1 cellular context compared by ENCODE assay signal in genomic region chr16:4693296-4693955, GRCh38.
TF ChIP-seq lines count a peak whose summit lies in the region.

Gene NUDT16L1, plus strand, starts transcription at chr16:4693562. Its CDS starts 165 bp downstream, at chr16:4693727.

TF ChIP-seq in HepG2, 621 proteins besides CTCF, POLR2A, EP300 and RAD21 (continued from another document and continues in another):
- TF ChIP-seq, protein P1, sequence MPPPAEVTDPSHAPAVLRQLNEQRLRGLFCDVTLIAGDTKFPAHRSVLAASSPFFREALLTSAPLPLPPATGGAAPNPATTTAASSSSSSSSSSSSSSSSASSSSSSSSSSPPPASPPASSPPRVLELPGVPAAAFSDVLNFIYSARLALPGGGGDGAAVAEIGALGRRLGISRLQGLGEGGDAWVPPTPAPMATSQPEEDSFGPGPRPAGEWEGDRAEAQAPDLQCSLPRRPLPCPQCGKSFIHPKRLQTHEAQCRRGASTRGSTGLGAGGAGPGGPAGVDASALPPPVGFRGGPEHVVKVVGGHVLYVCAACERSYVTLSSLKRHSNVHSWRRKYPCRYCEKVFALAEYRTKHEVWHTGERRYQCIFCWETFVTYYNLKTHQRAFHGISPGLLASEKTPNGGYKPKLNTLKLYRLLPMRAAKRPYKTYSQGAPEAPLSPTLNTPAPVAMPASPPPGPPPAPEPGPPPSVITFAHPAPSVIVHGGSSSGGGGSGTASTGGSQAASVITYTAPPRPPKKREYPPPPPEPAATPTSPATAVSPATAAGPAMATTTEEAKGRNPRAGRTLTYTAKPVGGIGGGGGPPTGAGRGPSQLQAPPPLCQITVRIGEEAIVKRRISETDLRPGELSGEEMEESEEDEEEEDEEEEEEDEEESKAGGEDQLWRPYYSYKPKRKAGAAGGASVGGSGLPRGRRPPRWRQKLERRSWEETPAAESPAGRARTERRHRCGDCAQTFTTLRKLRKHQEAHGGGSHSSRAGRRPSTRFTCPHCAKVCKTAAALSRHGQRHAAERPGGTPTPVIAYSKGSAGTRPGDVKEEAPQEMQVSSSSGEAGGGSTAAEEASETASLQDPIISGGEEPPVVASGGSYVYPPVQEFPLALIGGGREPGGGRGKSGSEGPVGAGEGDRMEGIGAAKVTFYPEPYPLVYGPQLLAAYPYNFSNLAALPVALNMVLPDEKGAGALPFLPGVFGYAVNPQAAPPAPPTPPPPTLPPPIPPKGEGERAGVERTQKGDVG (CRISPR knock-in tag; IDR thresholded peaks at IDR 0.05; ENCODE audit: borderline replicate concordance) = 0 out of 2 replicates have a peak, but pooled peaks have one; percentile 17
- TF ChIP-seq TCF7 (IDR thresholded peaks at IDR 0.05; ENCODE audit: low read depth) (no peak), ZNF83 (CRISPR knock-in tag; IDR thresholded peaks at IDR 0.05; ENCODE audit: borderline replicate concordance) (no peak), TBX2 (CRISPR knock-in tag; IDR thresholded peaks at IDR 0.05; ENCODE audit: borderline replicate concordance) (peak; percentile 35), SNRNP70 (IDR thresholded peaks at IDR 0.05; ENCODE audit: low read depth, low read length) (no peak), SETDB1 (CRISPR knock-in tag; IDR thresholded peaks at IDR 0.05; ENCODE audit: borderline replicate concordance) (no peak), ETV5 (CRISPR knock-in tag; IDR thresholded peaks at IDR 0.05; ENCODE audit: borderline replicate concordance) (no peak), HOXA5 (CRISPR knock-in tag; IDR thresholded peaks at IDR 0.05) (no peak), HOXA3 (CRISPR knock-in tag; IDR thresholded peaks at IDR 0.05) (no peak), CREB3 (CRISPR knock-in tag; IDR thresholded peaks at IDR 0.05) (no peak), CAMTA2 (CRISPR knock-in tag; IDR thresholded peaks at IDR 0.05; ENCODE audit: borderline replicate concordance) (0 out of 2 replicates have a peak, but pooled peaks have one; percentile 37), ZNF251 (CRISPR knock-in tag; IDR thresholded peaks at IDR 0.05) (no peak), POLR2AphosphoS5 (IDR thresholded peaks at IDR 0.05; ENCODE audit: low read depth, low read length) (peak; percentile 69), KDM5B (CRISPR knock-in tag; IDR thresholded peaks at IDR 0.05; ENCODE audit: borderline replicate concordance) (peak; percentile 38; the same call in 1 of the 2 replicates), ZNF629 (CRISPR knock-in tag; conservative IDR thresholded peaks at IDR 0.05) (no peak), NFRKB (IDR thresholded peaks at IDR 0.05) (no peak), ZFP82 (CRISPR knock-in tag; IDR thresholded peaks at IDR 0.05; ENCODE audit: borderline replicate concordance) (no peak), YEATS4 (CRISPR knock-in tag; IDR thresholded peaks at IDR 0.05; ENCODE audit: borderline replicate concordance) (no peak), ZNF468 (CRISPR knock-in tag; IDR thresholded peaks at IDR 0.05) (no peak), ZMYM4 (CRISPR knock-in tag; IDR thresholded peaks at IDR 0.05) (peak; percentile 36; the same call in 1 of the 2 replicates), SKI (IDR thresholded peaks at IDR 0.05; ENCODE audit: partially characterized antibody) (peak; percentile 61), ZNF749 (CRISPR knock-in tag; IDR thresholded peaks at IDR 0.05; ENCODE audit: borderline replicate concordance) (peak; percentile 57; the same call in 1 of the 2 replicates), MYNN (CRISPR knock-in tag; IDR thresholded peaks at IDR 0.05; ENCODE audit: low read depth) (no peak), TARDBP (CRISPR knock-in tag; IDR thresholded peaks at IDR 0.05) (peak; percentile 42), MEIS1 (CRISPR knock-in tag; IDR thresholded peaks at IDR 0.05; ENCODE audit: borderline replicate concordance) (no peak), ETS1 (CRISPR knock-in tag; IDR thresholded peaks at IDR 0.05) (no peak), STAG1 (CRISPR knock-in tag; IDR thresholded peaks at IDR 0.05) (no peak), HDAC6 (IDR thresholded peaks at IDR 0.05; ENCODE audit: low read depth, low read length) (no peak), KAT7 (CRISPR knock-in tag; IDR thresholded peaks at IDR 0.05; ENCODE audit: borderline replicate concordance) (peak; percentile 9; the same call in 1 of the 2 replicates), ZSCAN21 (CRISPR knock-in tag; IDR thresholded peaks at IDR 0.05; ENCODE audit: borderline replicate concordance) (peak; percentile 68; the same call in 1 of the 2 replicates), UBTF (CRISPR knock-in tag; IDR thresholded peaks at IDR 0.05) (peak; percentile 63), ZNF720 (CRISPR knock-in tag; IDR thresholded peaks at IDR 0.05) (no peak), ZMAT5 (CRISPR knock-in tag; IDR thresholded peaks at IDR 0.05; ENCODE audit: borderline replicate concordance, low read depth) (no peak), PBX3 (CRISPR knock-in tag; IDR thresholded peaks at IDR 0.05; ENCODE audit: borderline replicate concordance) (no peak), MED13 (CRISPR knock-in tag; IDR thresholded peaks at IDR 0.05) (0 out of 2 replicates have a peak, but pooled peaks have one; percentile 36), NCOR1 (IDR thresholded peaks at IDR 0.05; ENCODE audit: borderline replicate concordance, low read length) (no peak; the same call in 1 of the 2 replicates)
- TF ChIP-seq, protein P2, sequence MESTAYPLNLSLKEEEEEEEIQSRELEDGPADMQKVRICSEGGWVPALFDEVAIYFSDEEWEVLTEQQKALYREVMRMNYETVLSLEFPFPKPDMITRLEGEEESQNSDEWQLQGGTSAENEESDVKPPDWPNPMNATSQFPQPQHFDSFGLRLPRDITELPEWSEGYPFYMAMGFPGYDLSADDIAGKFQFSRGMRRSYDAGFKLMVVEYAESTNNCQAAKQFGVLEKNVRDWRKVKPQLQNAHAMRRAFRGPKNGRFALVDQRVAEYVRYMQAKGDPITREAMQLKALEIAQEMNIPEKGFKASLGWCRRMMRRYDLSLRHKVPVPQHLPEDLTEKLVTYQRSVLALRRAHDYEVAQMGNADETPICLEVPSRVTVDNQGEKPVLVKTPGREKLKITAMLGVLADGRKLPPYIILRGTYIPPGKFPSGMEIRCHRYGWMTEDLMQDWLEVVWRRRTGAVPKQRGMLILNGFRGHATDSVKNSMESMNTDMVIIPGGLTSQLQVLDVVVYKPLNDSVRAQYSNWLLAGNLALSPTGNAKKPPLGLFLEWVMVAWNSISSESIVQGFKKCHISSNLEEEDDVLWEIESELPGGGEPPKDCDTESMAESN (CRISPR knock-in tag; conservative IDR thresholded peaks at IDR 0.05) = no peak; the same call in 1 of the 2 replicates
- TF ChIP-seq, protein P3, sequence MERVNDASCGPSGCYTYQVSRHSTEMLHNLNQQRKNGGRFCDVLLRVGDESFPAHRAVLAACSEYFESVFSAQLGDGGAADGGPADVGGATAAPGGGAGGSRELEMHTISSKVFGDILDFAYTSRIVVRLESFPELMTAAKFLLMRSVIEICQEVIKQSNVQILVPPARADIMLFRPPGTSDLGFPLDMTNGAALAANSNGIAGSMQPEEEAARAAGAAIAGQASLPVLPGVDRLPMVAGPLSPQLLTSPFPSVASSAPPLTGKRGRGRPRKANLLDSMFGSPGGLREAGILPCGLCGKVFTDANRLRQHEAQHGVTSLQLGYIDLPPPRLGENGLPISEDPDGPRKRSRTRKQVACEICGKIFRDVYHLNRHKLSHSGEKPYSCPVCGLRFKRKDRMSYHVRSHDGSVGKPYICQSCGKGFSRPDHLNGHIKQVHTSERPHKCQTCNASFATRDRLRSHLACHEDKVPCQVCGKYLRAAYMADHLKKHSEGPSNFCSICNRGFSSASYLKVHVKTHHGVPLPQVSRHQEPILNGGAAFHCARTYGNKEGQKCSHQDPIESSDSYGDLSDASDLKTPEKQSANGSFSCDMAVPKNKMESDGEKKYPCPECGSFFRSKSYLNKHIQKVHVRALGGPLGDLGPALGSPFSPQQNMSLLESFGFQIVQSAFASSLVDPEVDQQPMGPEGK (CRISPR knock-in tag; IDR thresholded peaks at IDR 0.05) = no peak
- TF ChIP-seq, protein P4, sequence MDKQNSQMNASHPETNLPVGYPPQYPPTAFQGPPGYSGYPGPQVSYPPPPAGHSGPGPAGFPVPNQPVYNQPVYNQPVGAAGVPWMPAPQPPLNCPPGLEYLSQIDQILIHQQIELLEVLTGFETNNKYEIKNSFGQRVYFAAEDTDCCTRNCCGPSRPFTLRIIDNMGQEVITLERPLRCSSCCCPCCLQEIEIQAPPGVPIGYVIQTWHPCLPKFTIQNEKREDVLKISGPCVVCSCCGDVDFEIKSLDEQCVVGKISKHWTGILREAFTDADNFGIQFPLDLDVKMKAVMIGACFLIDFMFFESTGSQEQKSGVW (CRISPR knock-in tag; IDR thresholded peaks at IDR 0.05; ENCODE audit: borderline replicate concordance) = no peak
- TF ChIP-seq, protein P5, sequence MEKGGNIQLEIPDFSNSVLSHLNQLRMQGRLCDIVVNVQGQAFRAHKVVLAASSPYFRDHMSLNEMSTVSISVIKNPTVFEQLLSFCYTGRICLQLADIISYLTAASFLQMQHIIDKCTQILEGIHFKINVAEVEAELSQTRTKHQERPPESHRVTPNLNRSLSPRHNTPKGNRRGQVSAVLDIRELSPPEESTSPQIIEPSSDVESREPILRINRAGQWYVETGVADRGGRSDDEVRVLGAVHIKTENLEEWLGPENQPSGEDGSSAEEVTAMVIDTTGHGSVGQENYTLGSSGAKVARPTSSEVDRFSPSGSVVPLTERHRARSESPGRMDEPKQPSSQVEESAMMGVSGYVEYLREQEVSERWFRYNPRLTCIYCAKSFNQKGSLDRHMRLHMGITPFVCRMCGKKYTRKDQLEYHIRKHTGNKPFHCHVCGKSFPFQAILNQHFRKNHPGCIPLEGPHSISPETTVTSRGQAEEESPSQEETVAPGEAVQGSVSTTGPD (CRISPR knock-in tag; IDR thresholded peaks at IDR 0.05) = no peak
- TF ChIP-seq, protein P6, sequence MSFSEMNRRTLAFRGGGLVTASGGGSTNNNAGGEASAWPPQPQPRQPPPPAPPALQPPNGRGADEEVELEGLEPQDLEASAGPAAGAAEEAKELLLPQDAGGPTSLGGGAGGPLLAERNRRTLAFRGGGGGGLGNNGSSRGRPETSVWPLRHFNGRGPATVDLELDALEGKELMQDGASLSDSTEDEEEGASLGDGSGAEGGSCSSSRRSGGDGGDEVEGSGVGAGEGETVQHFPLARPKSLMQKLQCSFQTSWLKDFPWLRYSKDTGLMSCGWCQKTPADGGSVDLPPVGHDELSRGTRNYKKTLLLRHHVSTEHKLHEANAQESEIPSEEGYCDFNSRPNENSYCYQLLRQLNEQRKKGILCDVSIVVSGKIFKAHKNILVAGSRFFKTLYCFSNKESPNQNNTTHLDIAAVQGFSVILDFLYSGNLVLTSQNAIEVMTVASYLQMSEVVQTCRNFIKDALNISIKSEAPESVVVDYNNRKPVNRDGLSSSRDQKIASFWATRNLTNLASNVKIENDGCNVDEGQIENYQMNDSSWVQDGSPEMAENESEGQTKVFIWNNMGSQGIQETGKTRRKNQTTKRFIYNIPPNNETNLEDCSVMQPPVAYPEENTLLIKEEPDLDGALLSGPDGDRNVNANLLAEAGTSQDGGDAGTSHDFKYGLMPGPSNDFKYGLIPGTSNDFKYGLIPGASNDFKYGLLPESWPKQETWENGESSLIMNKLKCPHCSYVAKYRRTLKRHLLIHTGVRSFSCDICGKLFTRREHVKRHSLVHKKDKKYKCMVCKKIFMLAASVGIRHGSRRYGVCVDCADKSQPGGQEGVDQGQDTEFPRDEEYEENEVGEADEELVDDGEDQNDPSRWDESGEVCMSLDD (CRISPR knock-in tag; IDR thresholded peaks at IDR 0.05; ENCODE audit: borderline replicate concordance) = no peak
